In genomic region chr11:128745296-128746183, GRCh38 we compare ENCODE assay signal across 13 cellular contexts. TPM values are rescaled to one million over a fixed set of nuclear protein-coding genes. Genes with fewer than 3 reads are reported as not detected.
DNase-seq lines count a peak whose midpoint lies in the region; ATAC-seq and TF ChIP-seq lines count a peak whose summit lies in the region.
"Had no signal": no experiment of that assay in that cellular context is flagged by ENCODE, and none has a peak within 500 bp of the region (broad histone marks: within the 10 kb centered on the region; RNA-seq: fewer than 3 reads in every experiment).

No MANE protein-coding gene starts in this region.

- peaks cover 73% of the 10 kb centered on the region for H3K4me1 Mint-ChIP-seq in activated B cell treated with CpG ODN at 0.5 μM for 24 hours

- no peak overlapping the region for H3K9ac ChIP-seq in PC-3 (ENCODE audit: low read length)

- H4K20me1 ChIP-seq in PC-3 (ENCODE audit: low read length), result no peaks in the 10 kb centered on the region

- BruUV-seq in PC-3 (replicated peaks; lab: Mats Ljungman, UMichigan), result no TSS peak

- H3K36me3 ChIP-seq in PC-3 (ENCODE audit: low read depth, low read length), result no peaks in the 10 kb centered on the region
- H3K36me3 ChIP-seq: breast epithelium, SJSA1 had no signal

- H2AFZ ChIP-seq in PC-3 (ENCODE audit: low read length), result no peak overlapping the region

- H3K4me1 ChIP-seq in PC-3 (ENCODE audit: insufficient read depth, low read length), result no peaks in the 10 kb centered on the region
- H3K4me1 ChIP-seq: breast epithelium, SJSA1 had no signal

- intact Hi-C loops in activated B cell treated with CpG ODN at 0.5 μM for 24 hours (cut with micrococcal nuclease), result no loop called here
- intact Hi-C loops in PC-3 (cut with micrococcal nuclease), result no loop called here

- no peaks in the 10 kb centered on the region for H3F3A ChIP-seq in PC-3 (ENCODE audit: low read length, unreplicated experiment)

- no peaks in the 10 kb centered on the region for H3K9me2 ChIP-seq in PC-3 (replicated peaks; ENCODE audit: low read length)

- peak overlapping the region; percentile 75 for H3K27ac Mint-ChIP-seq in activated B cell treated with CpG ODN at 0.5 μM for 24 hours

- H3K27me3 ChIP-seq in PC-3 (ENCODE audit: low read length), result no peaks in the 10 kb centered on the region
- H3K27me3 ChIP-seq: breast epithelium, SJSA1 had no signal

- no peaks in the 10 kb centered on the region for H3K27me3 Mint-ChIP-seq in activated B cell treated with CpG ODN at 0.5 μM for 24 hours

- TF ChIP-seq CTCF in AG10803 (conservative IDR thresholded peaks at IDR 0.05; ENCODE audit: low read length), result peak; percentile 35
- no peak for TF ChIP-seq CTCF in activated B cell treated with CpG ODN at 0.5 μM for 24 hours (IDR thresholded peaks at IDR 0.05)
- no peak for TF ChIP-seq CTCF in PC-3 (conservative IDR thresholded peaks at IDR 0.05; ENCODE audit: low read depth, low read length)

- CTCF ChIA-PET in activated B cell treated with CpG ODN at 0.5 μM for 24 hours (lab: Charles Lee), result no interaction called here
- CTCF ChIA-PET in PC-3 (lab: Charles Lee), result no interaction called here

- no peaks in the 10 kb centered on the region for H3K9me3 Mint-ChIP-seq in activated B cell treated with CpG ODN at 0.5 μM for 24 hours

- H3K9me3 ChIP-seq in PC-3 (ENCODE audit: low read length), result no peaks in the 10 kb centered on the region
- H3K9me3 ChIP-seq: breast epithelium, SJSA1 had no signal

- DNase-seq in AG10803 (ENCODE audit: low read depth) (peak; percentile 72), GM04504 (ENCODE audit: low read depth) (peak; percentile 28), activated B cell treated with CpG ODN at 0.5 μM for 24 hours (no peak), left kidney (ENCODE audit: low read depth, low spot score) (peak; percentile 85), putamen (ENCODE audit: low spot score) (no peak), PC-3 (no peak), NCI-H187 (lab: John Stamatoyannopoulos, UW) (no peak)
- DNase-seq in activated naive CD4-positive, alpha-beta T cell treated with anti-CD3 and anti-CD28 coated beads, Interleukin-2, amount 50 U/mL, for 16 hours, result no peak
- DNase-seq: NCI-H2171, small intestine had no signal

- no peak overlapping the region for H3K4me3 Mint-ChIP-seq in activated B cell treated with CpG ODN at 0.5 μM for 24 hours

- peak overlapping the region; percentile 29 for H3K4me3 ChIP-seq in AG10803 (ENCODE audit: low read length)
- no peak overlapping the region for H3K4me3 ChIP-seq in PC-3 (ENCODE audit: low read length)
- H3K4me3 ChIP-seq: breast epithelium, SJSA1 had no signal

- no peak overlapping the region for H3K4me2 ChIP-seq in PC-3 (ENCODE audit: low read length)

- ATAC-seq in activated B cell treated with CpG ODN at 0.5 μM for 24 hours (ENCODE audit: low read depth), result no peak
- no peak for ATAC-seq in PC-3
- ATAC-seq: HCT116 had no signal

- H3K27ac ChIP-seq in PC-3 (ENCODE audit: low read length), result no peak overlapping the region
- H3K27ac ChIP-seq: breast epithelium, SJSA1 had no signal

- POLR2A ChIA-PET in activated B cell treated with CpG ODN at 0.5 μM for 24 hours (lab: Charles Lee), result interaction anchor here (1.2 to 1.5 kb wide), 2 partner anchors 20 to 50 kb away, joined by 3 to 5 read pairs; no protein-coding TSS in a partner anchor
- POLR2A ChIA-PET in PC-3 (lab: Charles Lee; ENCODE audit: unreplicated experiment), result interaction anchor here (0.6 kb wide), 1 partner anchor 220 kb away, joined by 10 read pairs; no protein-coding TSS in a partner anchor

- H3K36me3 Mint-ChIP-seq in activated B cell treated with CpG ODN at 0.5 μM for 24 hours (ENCODE audit: low read depth), result peaks cover 74% of the 10 kb centered on the region

- no peaks in the 10 kb centered on the region for H3K79me2 ChIP-seq in PC-3 (ENCODE audit: low read length)

RNA-seq across cellular contexts. Expression of gene FLI1, which starts 51.7 kb away (rescaled TPM):
- total RNA-seq in activated B cell treated with CpG ODN at 0.5 μM for 24 hours (64.9 and 69.2 TPM in 2 replicates), PC-3 (2014; rRNA removed) (1.2 and 1.6 TPM in 2 replicates)

Comparison
In these comparisons a context has a peak if more than half of its experiments do, and no peak if none do; other contexts are left out.
1. DNase-seq: peak in AG10803 (single experiment), GM04504 (single experiment) and left kidney (single experiment); none in activated B cell treated with CpG ODN at 0.5 μM for 24 hours (single experiment), activated naive CD4-positive, alpha-beta T cell treated with anti-CD3 and anti-CD28 coated beads, Interleukin-2, amount 50 U/mL, for 16 hours (single experiment), putamen (single experiment), PC-3 (single experiment) and NCI-H187 (0 of 2).
2. RNA of gene FLI1, which starts 51.7 kb away (total RNA-seq): 64.9 to 69.2 TPM in activated B cell treated with CpG ODN at 0.5 μM for 24 hours; 1.2 to 1.6 TPM in PC-3; every median in the first group is over 10 times any median in the second.